Comparison of ENCODE assay signal across 10 cellular contexts in the genomic region with DNA sequence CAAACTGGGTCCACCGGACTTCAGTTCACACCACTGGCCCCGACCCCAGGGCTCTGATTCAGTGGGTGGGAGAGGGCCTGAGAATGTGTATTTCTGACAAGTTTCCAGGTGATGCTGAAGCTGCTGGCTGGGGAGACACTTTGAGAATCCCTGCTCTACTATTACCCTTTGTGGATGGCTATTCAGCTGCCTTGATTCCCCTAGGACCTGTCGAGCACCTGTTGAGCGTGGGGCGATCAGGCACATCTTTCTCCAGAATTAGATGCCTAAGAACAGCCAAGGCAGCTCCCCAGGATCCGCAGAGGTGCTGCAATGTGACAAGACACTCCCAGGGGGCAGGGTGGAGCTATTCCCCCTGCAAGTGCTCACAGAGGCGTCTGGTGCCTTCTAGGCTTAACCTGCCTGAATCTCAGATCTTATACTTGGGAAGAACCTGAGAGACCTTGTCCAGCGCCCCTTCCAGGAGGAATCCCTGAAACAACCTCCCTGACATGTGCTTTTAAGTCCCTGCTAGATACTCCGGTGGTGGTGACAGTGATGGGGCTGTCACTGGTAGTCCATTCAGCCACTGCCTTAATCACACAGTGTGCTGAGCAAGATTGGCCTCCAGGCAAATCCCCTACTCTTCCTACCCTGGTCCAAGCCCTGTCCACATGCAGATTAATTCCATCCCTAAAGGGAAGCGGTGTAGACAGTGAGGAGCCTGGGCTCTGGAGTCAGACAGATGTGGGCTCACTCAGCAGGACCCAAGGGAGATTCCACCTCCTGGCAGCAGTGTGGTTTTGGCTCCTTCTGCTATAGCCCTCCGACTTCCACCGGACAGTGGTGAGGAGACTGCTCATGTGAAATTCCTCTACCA. TPM values are rescaled to one million over a fixed set of nuclear protein-coding genes. Genes with fewer than 3 reads are reported as not detected.
DNase-seq lines count a peak whose midpoint lies in the region; ATAC-seq and TF ChIP-seq lines count a peak whose summit lies in the region.
"Had no signal": no experiment of that assay in that cellular context is flagged by ENCODE, and none has a peak within 500 bp of the region (broad histone marks: within the 10 kb centered on the region; RNA-seq: fewer than 3 reads in every experiment).

No MANE protein-coding gene starts in this region.

- DNase-seq in NCI-H2081 (lab: John Stamatoyannopoulos, UW) (peak; percentile 5 to 39), NCI-H2081 treated with DMSO at 0.1 percent for 48 hours (lab: John Stamatoyannopoulos, UW) (no peak), osteoblast (ENCODE audit: insufficient read length, low spot score, missing footprints) (peak; percentile 35), dorsolateral prefrontal cortex (no peak), NCI-H526 treated with DMSO at 0.1 percent for 48 hours (lab: John Stamatoyannopoulos, UW) (no peak)
- peak; percentile 29 for DNase-seq in activated CD8-positive, alpha-beta T cell treated with anti-CD3 and anti-CD28 coated beads, Interleukin-2, amount 10 ng/mL, durations not matched to agents 7 days and 5 days

- H3K36me3 ChIP-seq in osteoblast (ENCODE audit: insufficient read depth, low read length): no peaks in the 10 kb centered on the region
- H3K36me3 ChIP-seq: left lung had no signal

- H3K9me3 Mint-ChIP-seq in activated CD8-positive, alpha-beta T cell treated with anti-CD3 and anti-CD28 coated beads, Interleukin-2, amount 10 ng/mL, durations not matched to agents 7 days and 5 days (ENCODE audit: insufficient read depth): no peaks in the 10 kb centered on the region
- H3K9me3 Mint-ChIP-seq: CD4-positive, CD25-positive, alpha-beta regulatory T cell had no signal

- CTCF ChIA-PET in activated CD8-positive, alpha-beta T cell treated with anti-CD3 and anti-CD28 coated beads, Interleukin-2, amount 10 ng/mL, durations not matched to agents 7 days and 5 days (lab: Charles Lee): interaction anchor here (0.6 to 2.4 kb wide), 4 partner anchors 11 to 56 kb away, joined by 3 to 21 read pairs (median 4); no protein-coding TSS in a partner anchor

- no peaks in the 10 kb centered on the region for H3K79me2 ChIP-seq in osteoblast (ENCODE audit: insufficient read depth, low read length)

- H3K9me3 ChIP-seq in osteoblast (ENCODE audit: low read depth, low read length): no peaks in the 10 kb centered on the region
- H3K9me3 ChIP-seq: left lung had no signal

- no peak overlapping the region for H2AFZ ChIP-seq in osteoblast (ENCODE audit: low read length)

- peaks cover 16% of the 10 kb centered on the region for H3K4me1 Mint-ChIP-seq in activated CD8-positive, alpha-beta T cell treated with anti-CD3 and anti-CD28 coated beads, Interleukin-2, amount 10 ng/mL, durations not matched to agents 7 days and 5 days (ENCODE audit: low read depth)

- TF ChIP-seq CTCF in LNCAP (IDR thresholded peaks at IDR 0.05) (peak; percentile 24; the same call in 1 of the 2 replicates), osteoblast (IDR thresholded peaks at IDR 0.05; ENCODE audit: extremely low read depth, low read depth, low read length) (no peak), dorsolateral prefrontal cortex (IDR thresholded peaks at IDR 0.05 in 54 of 56, conservative IDR thresholded peaks at IDR 0.05 in 2 of 56; ENCODE audit: low read depth in 1 of 56, partially characterized antibody in 56 of 56) (peak in 3 of 56 donors; percentile 11 to 24 (median 12))

- no peak overlapping the region for H3K4me2 ChIP-seq in osteoblast (ENCODE audit: insufficient read depth, low read length)

- H3K27ac Mint-ChIP-seq in activated CD8-positive, alpha-beta T cell treated with anti-CD3 and anti-CD28 coated beads, Interleukin-2, amount 10 ng/mL, durations not matched to agents 7 days and 5 days: no peak overlapping the region
- H3K27ac Mint-ChIP-seq: CD4-positive, CD25-positive, alpha-beta regulatory T cell had no signal

- H3K27me3 ChIP-seq in osteoblast (ENCODE audit: insufficient read depth, low read length) (peaks cover 32% of the 10 kb centered on the region), dorsolateral prefrontal cortex (peaks cover 0 to 11% (median 0%) of the 10 kb centered on the region in 45 donors)

- H4K20me1 ChIP-seq in osteoblast (ENCODE audit: insufficient read depth, low read length): no peaks in the 10 kb centered on the region

- intact Hi-C loops in dorsolateral prefrontal cortex (cut with DNase I): no loop called here

- peaks cover 9% of the 10 kb centered on the region for H3K27me3 Mint-ChIP-seq in activated CD8-positive, alpha-beta T cell treated with anti-CD3 and anti-CD28 coated beads, Interleukin-2, amount 10 ng/mL, durations not matched to agents 7 days and 5 days (ENCODE audit: low read depth)

- H3K4me3 ChIP-seq in osteoblast (ENCODE audit: insufficient read depth, low read length) (no peak overlapping the region), dorsolateral prefrontal cortex (no peak overlapping the region)
- H3K4me3 ChIP-seq: left lung had no signal

- no peaks in the 10 kb centered on the region for H3K36me3 Mint-ChIP-seq in activated CD8-positive, alpha-beta T cell treated with anti-CD3 and anti-CD28 coated beads, Interleukin-2, amount 10 ng/mL, durations not matched to agents 7 days and 5 days (ENCODE audit: low read depth)
- H3K36me3 Mint-ChIP-seq: CD4-positive, CD25-positive, alpha-beta regulatory T cell had no signal

- no peak overlapping the region for H3K4me3 Mint-ChIP-seq in activated CD8-positive, alpha-beta T cell treated with anti-CD3 and anti-CD28 coated beads, Interleukin-2, amount 10 ng/mL, durations not matched to agents 7 days and 5 days
- H3K4me3 Mint-ChIP-seq: CD4-positive, CD25-positive, alpha-beta regulatory T cell had no signal

- no peaks in the 10 kb centered on the region for H3K4me1 ChIP-seq in osteoblast (ENCODE audit: insufficient read depth, low read length)
- H3K4me1 ChIP-seq: left lung had no signal

- H3K27ac ChIP-seq in osteoblast (ENCODE audit: low read depth, low read length) (no peak overlapping the region), dorsolateral prefrontal cortex (no peak overlapping the region)
- H3K27ac ChIP-seq: left lung had no signal

- ATAC-seq in activated CD8-positive, alpha-beta T cell treated with anti-CD3 and anti-CD28 coated beads, Interleukin-2, amount 10 ng/mL, durations not matched to agents 7 days and 5 days: no peak
- ATAC-seq in GM21717 (IDR thresholded peaks at IDR 0.05; ENCODE audit: unreplicated experiment): no peak
- ATAC-seq: left lung had no signal

- POLR2A ChIA-PET in activated CD8-positive, alpha-beta T cell treated with anti-CD3 and anti-CD28 coated beads, Interleukin-2, amount 10 ng/mL, durations not matched to agents 7 days and 5 days (lab: Charles Lee): no interaction called here

RNA-seq across cellular contexts. Expression of gene OTOF, which starts 43.4 kb away (rescaled TPM):
- 10 to 100 TPM; 17.2 to 19.9 TPM for total RNA-seq in activated CD8-positive, alpha-beta T cell treated with anti-CD3 and anti-CD28 coated beads, Interleukin-2, amount 10 ng/mL, durations not matched to agents 7 days and 5 days
- total RNA-seq in osteoblast: not detected in 2 replicates
- 1 to 10 TPM in 105 of 120 experiments, under 1 TPM in 15; 0.56 to 7.5 (median 1.5) TPM for total RNA-seq in dorsolateral prefrontal cortex

Comparison
In these comparisons a context has a peak if more than half of its experiments do, and no peak if none do; other contexts are left out.
1. DNase-seq: peak in NCI-H2081 (2 of 2), activated CD8-positive, alpha-beta T cell treated with anti-CD3 and anti-CD28 coated beads, Interleukin-2, amount 10 ng/mL, durations not matched to agents 7 days and 5 days (single experiment) and osteoblast (single experiment); none in NCI-H2081 treated with DMSO at 0.1 percent for 48 hours (single experiment), dorsolateral prefrontal cortex (0 of 10) and NCI-H526 treated with DMSO at 0.1 percent for 48 hours (single experiment).